8 cellular contexts compared by ENCODE assay signal in the genomic region with DNA sequence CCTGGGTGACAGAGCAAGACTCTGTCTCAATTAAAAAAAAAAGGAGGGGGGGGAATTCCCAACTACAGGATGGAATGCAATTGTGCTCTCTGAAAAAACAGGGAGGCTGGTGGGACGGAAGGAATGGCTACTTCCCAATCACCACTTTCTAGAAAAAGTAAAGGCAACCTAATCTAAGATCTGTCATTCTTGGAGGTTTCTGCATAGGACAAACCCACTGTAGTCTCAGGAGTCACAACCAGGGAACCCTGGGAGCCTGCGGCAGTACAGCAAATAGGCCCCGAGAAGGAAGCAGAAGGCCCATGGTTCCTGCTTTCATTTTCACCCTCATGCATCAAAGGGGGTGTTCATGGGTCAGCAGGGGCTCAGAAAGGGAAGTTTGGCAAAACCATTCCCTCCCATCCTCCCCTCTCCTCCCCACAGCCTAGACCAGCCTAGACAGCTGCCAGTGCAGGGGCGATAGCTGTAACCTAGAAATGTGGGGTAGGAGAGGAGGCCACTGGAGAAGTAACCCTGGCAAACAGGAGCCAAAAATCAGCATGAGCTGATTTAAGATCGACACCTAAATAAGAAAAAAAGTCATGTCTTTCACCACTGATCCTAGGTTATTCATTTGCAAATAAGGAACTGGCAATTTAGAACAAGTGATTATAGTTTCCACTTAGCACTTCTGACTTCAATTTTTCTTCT. TPM values are rescaled to one million over a fixed set of nuclear protein-coding genes. Genes with fewer than 3 reads are reported as not detected.
DNase-seq lines count a peak whose midpoint lies in the region; ATAC-seq and TF ChIP-seq lines count a peak whose summit lies in the region.
"Had no signal": no experiment of that assay in that cellular context is flagged by ENCODE, and none has a peak within 500 bp of the region (broad histone marks: within the 10 kb centered on the region; RNA-seq: fewer than 3 reads in every experiment).

No MANE protein-coding gene starts in this region.

- H3K27ac Mint-ChIP-seq in type B pancreatic cell = no peak overlapping the region

- peak; percentile 91 for DNase-seq in SKM-1 (lab: John Stamatoyannopoulos, UW; ENCODE audit: unreplicated experiment)
- no peak for DNase-seq in COLO829 (ENCODE audit: low spot score)
- no peak for DNase-seq in DMS153 (lab: John Stamatoyannopoulos, UW)
- DNase-seq in type B pancreatic cell (ENCODE audit: extremely low spot score, unreplicated experiment) = no peak

- H3K27me3 Mint-ChIP-seq in type B pancreatic cell = no peaks in the 10 kb centered on the region

- no peaks in the 10 kb centered on the region for H3K27me3 ChIP-seq in layer of hippocampus (ENCODE audit: control insufficient read depth, insufficient read depth, low read length)

- no peaks in the 10 kb centered on the region for H3K36me3 Mint-ChIP-seq in type B pancreatic cell

- H3K27ac ChIP-seq in layer of hippocampus (ENCODE audit: low read depth, low read length) = peak overlapping the region; percentile 15

- no peak for TF ChIP-seq CTCF in type B pancreatic cell (conservative IDR thresholded peaks at IDR 0.05)

- no peaks in the 10 kb centered on the region for H3K4me1 Mint-ChIP-seq in type B pancreatic cell (ENCODE audit: unreplicated experiment)

- no peaks in the 10 kb centered on the region for H3K9me3 Mint-ChIP-seq in type B pancreatic cell

- ATAC-seq in GM18907 (IDR thresholded peaks at IDR 0.05; ENCODE audit: unreplicated experiment) = peak; percentile 94
- peak; percentile 86 for ATAC-seq in HG02763 (IDR thresholded peaks at IDR 0.05; ENCODE audit: unreplicated experiment)
- ATAC-seq: Panc1 had no signal

- no peak overlapping the region for H3K4me3 Mint-ChIP-seq in type B pancreatic cell

RNA-seq across cellular contexts. Expression of a gene that starts 48.0 kb away (rescaled TPM):
- total RNA-seq in type B pancreatic cell (ENCODE audit: low replicate concordance) = 2.1 and 3.3 TPM in 2 replicates
